ENCODE assay signal across 9 cellular contexts in genomic region chr17:29115906-29116651, GRCh38.
DNase-seq lines count a peak whose midpoint lies in the region; ATAC-seq, FAIRE-seq and TF ChIP-seq lines count a peak whose summit lies in the region.
"Had no signal": no experiment of that assay in that cellular context is flagged by ENCODE, and none has a peak within 500 bp of the region (broad histone marks: within the 10 kb centered on the region; RNA-seq: fewer than 3 reads in every experiment).

No MANE protein-coding gene starts in this region.

- TF ChIP-seq EP300 in K562 (IDR thresholded peaks at IDR 0.05; ENCODE audit: low read length), result no peak

- TF ChIP-seq POLR2A in K562 (conservative IDR thresholded peaks at IDR 0.05), result no peak

- intact Hi-C loops in K562 (cut with micrococcal nuclease), result loop anchor here (10.0 kb wide), 1 partner anchor 391 kb away; the partner anchor contains the start of genes NEK8 and TLCD1

- no peak overlapping the region for H2AFZ ChIP-seq in Loucy (ENCODE audit: low read length)
- no peak overlapping the region for H2AFZ ChIP-seq in K562 (ENCODE audit: low read depth, low read length)
- H2AFZ ChIP-seq in mesenchymal stem cell (ENCODE audit: low read depth, low read length), result no peak overlapping the region

- no peak overlapping the region for H2BK12ac ChIP-seq in mesenchymal stem cell (ENCODE audit: low read length in 2 of 2)

- H3K79me1 ChIP-seq in mesenchymal stem cell (replicated peaks; ENCODE audit: low read length, poor library complexity, severe bottlenecking), result peaks cover 5% of the 10 kb centered on the region

- 0 out of 2 replicates have a peak, but pooled peaks cover 4% of the 10 kb centered on the region for H3F3A ChIP-seq in Loucy (ENCODE audit: low read depth)

- H3K9me3 ChIP-seq in Loucy (ENCODE audit: insufficient read depth, low read depth, low read length) (no peaks in the 10 kb centered on the region), SK-N-MC (ENCODE audit: low read depth, low read length) (no peaks in the 10 kb centered on the region), K562 (replicated peaks; ENCODE audit: control insufficient read depth, insufficient read depth, low read depth, low read length) (no peaks in the 10 kb centered on the region), mesenchymal stem cell (ENCODE audit: control insufficient read depth, low read length) (no peaks in the 10 kb centered on the region)

- in situ Hi-C loops in K562 (cut with MboI), result no loop called here

- no peak overlapping the region for H2BK15ac ChIP-seq in mesenchymal stem cell (ENCODE audit: low read depth, poor library complexity, severe bottlenecking)

- H3K4me1 ChIP-seq in Loucy (ENCODE audit: insufficient read depth, low read length, poor library complexity, severe bottlenecking) (no peaks in the 10 kb centered on the region), K562 (replicated peaks in 1 of 2; ENCODE audit: control insufficient read depth in 2 of 2, insufficient read depth in 2 of 2, low read length in 2 of 2) (peaks cover 10 to 18% of the 10 kb centered on the region in 2 experiments; a peak in 4 of 5 replicates), mesenchymal stem cell (ENCODE audit: control insufficient read depth, insufficient read depth, low read depth, low read length) (peaks cover 51% of the 10 kb centered on the region)

- H3K79me2 ChIP-seq in Loucy (ENCODE audit: insufficient read depth, low read length), result no peaks in the 10 kb centered on the region; the same call in 1 of the 2 replicates
- H3K79me2 ChIP-seq in K562 (ENCODE audit: control insufficient read depth, insufficient read depth, low read length), result no peaks in the 10 kb centered on the region

- peak; percentile 82 for FAIRE-seq in K562 (lab: Jason Lieb, UNC)

- H3K27ac ChIP-seq in SK-N-MC (no peak overlapping the region), K562 (ENCODE audit: extremely low read depth, low read depth, low read length) (no peak overlapping the region; the same call in 2 of the 3 replicates), mesenchymal stem cell (ENCODE audit: low read length, poor library complexity, severe bottlenecking) (no peak overlapping the region)
- H3K27ac ChIP-seq: skin epidermis had no signal

- H2BK5ac ChIP-seq in mesenchymal stem cell (ENCODE audit: low read depth, low read length, poor library complexity, severe bottlenecking), result no peak overlapping the region

- ATAC-seq in K562 (peak; percentile 42; the same call in 2 of the 3 replicates), HG03097 (IDR thresholded peaks at IDR 0.05; ENCODE audit: low FRiP score, unreplicated experiment) (no peak), HG03139 (IDR thresholded peaks at IDR 0.05; ENCODE audit: unreplicated experiment) (no peak)

- no peak overlapping the region for H4K91ac ChIP-seq in mesenchymal stem cell (ENCODE audit: low read length)

- H3K4ac ChIP-seq in mesenchymal stem cell (ENCODE audit: low read depth in 1 of 2, low read length in 2 of 2), result no peak overlapping the region

- no peak overlapping the region for H3K23ac ChIP-seq in mesenchymal stem cell (ENCODE audit: low read length in 2 of 2)

- peaks cover 9% of the 10 kb centered on the region for H3K9me1 ChIP-seq in K562 (ENCODE audit: control insufficient read depth, insufficient read depth, low read length)

- TF ChIP-seq CTCF in Loucy (conservative IDR thresholded peaks at IDR 0.05; ENCODE audit: low read length) (peak; percentile 74), K562 (IDR thresholded peaks at IDR 0.05 in 2 of 3, conservative IDR thresholded peaks at IDR 0.05 in 1 of 3; ENCODE audit: insufficient read depth in 2 of 3, low read depth in 1 of 3, low read length in 3 of 3) (peak; percentile 48 to 63 (median 58))

- CTCF ChIA-PET in K562 (lab: Yijun Ruan, JAX; ENCODE audit: low intra/inter-chr PET ratio), result interaction anchor here (0.6 to 3.0 kb wide), 4 partner anchors 93 to 431 kb away, joined by 3 to 22 read pairs (median 4); no protein-coding TSS in a partner anchor

- no peak overlapping the region for H3K18ac ChIP-seq in mesenchymal stem cell (ENCODE audit: low read depth in 1 of 2, low read length in 2 of 2)

- no TSS peak for BruUV-seq in K562 (replicated peaks; lab: Mats Ljungman, UMichigan)

- peaks cover 94% of the 10 kb centered on the region; the same call in 1 of the 2 replicates for H3K36me3 ChIP-seq in Loucy (ENCODE audit: insufficient read depth, low read length)
- H3K36me3 ChIP-seq in SK-N-MC (ENCODE audit: insufficient read depth, low read length), result no peaks in the 10 kb centered on the region
- peaks cover 78% of the 10 kb centered on the region; the same call in 2 of the 3 replicates for H3K36me3 ChIP-seq in K562 (ENCODE audit: control insufficient read depth, insufficient read depth, low read length)
- H3K36me3 ChIP-seq in mesenchymal stem cell (ENCODE audit: control insufficient read depth in 1 of 2, insufficient read depth in 2 of 2, low read depth in 1 of 2, low read length in 2 of 2), result peaks cover 69 to 72% of the 10 kb centered on the region in 2 experiments

- 42% methylated on average over 14 of the region's 15 CpGs for WGBS in K562 (ENCODE audit: insufficient coverage, low coverage, missing lambda C conversion rate)
- 50% methylated on average over 13 of the region's 15 CpGs for WGBS in mesenchymal stem cell

- no peaks in the 10 kb centered on the region for H3K27me3 ChIP-seq in Loucy (ENCODE audit: insufficient read depth, low read length, poor library complexity, severe bottlenecking)
- no peaks in the 10 kb centered on the region for H3K27me3 ChIP-seq in K562 (ENCODE audit: control insufficient read depth in 2 of 2, insufficient read depth in 2 of 2, low read length in 2 of 2)
- no peaks in the 10 kb centered on the region for H3K27me3 ChIP-seq in mesenchymal stem cell (ENCODE audit: control insufficient read depth in 1 of 2, insufficient read depth in 1 of 2, low read length in 2 of 2)

- H4K20me1 ChIP-seq in Loucy (ENCODE audit: insufficient read depth, low read length, poor library complexity, severe bottlenecking), result peaks cover 47% of the 10 kb centered on the region
- H4K20me1 ChIP-seq in K562 (replicated peaks; ENCODE audit: control insufficient read depth, insufficient read depth, low read length), result peaks cover 25% of the 10 kb centered on the region; the same call in 1 of the 2 replicates

- DNase-seq in Daoy (ENCODE audit: low read depth) (peak; percentile 70), SK-N-MC (ENCODE audit: low read depth, low spot score) (peak; percentile 16), K562 (ENCODE audit: extremely low read depth in 1 of 4, low spot score in 3 of 4) (peak; percentile 50 to 79 (median 66)), mesenchymal stem cell (peak; percentile 69), superior temporal gyrus (ENCODE audit: extremely low spot score) (no peak)

- H3K4me2 ChIP-seq in Loucy (ENCODE audit: low read depth, low read length, poor library complexity, severe bottlenecking) (no peak overlapping the region), K562 (ENCODE audit: insufficient read depth, low read length) (no peak overlapping the region; the same call in 1 of the 2 replicates), mesenchymal stem cell (ENCODE audit: low read length, poor library complexity, severe bottlenecking) (no peak overlapping the region)

- no peak for TF ChIP-seq RAD21 in K562 (CRISPR knock-in tag; conservative IDR thresholded peaks at IDR 0.05 in 1 of 2, IDR thresholded peaks at IDR 0.05 in 1 of 2)

- no peak overlapping the region for H2BK120ac ChIP-seq in mesenchymal stem cell (ENCODE audit: low read depth, low read length)

- H3K9ac ChIP-seq in Loucy (ENCODE audit: low read depth, low read length, poor library complexity, severe bottlenecking) (no peak overlapping the region), SK-N-MC (ENCODE audit: insufficient read length) (no peak overlapping the region), K562 (ENCODE audit: insufficient read depth in 1 of 2, low read depth in 2 of 2, low read length in 2 of 2) (no peak overlapping the region), mesenchymal stem cell (ENCODE audit: low read length) (no peak overlapping the region)

- no peak overlapping the region for H2AK5ac ChIP-seq in mesenchymal stem cell (ENCODE audit: low read length, severe bottlenecking)

- no peaks in the 10 kb centered on the region for H3K9me2 ChIP-seq in Loucy (replicated peaks; ENCODE audit: low read depth, low read length)

- no peak overlapping the region for H3K4me3 ChIP-seq in Loucy (ENCODE audit: low read length, poor library complexity, severe bottlenecking)
- no peak overlapping the region for H3K4me3 ChIP-seq in SK-N-MC
- H3K4me3 ChIP-seq in K562, result no peak overlapping the region
- no peak overlapping the region for H3K4me3 ChIP-seq in mesenchymal stem cell (ENCODE audit: insufficient read depth in 1 of 2, low read depth in 1 of 2, low read length in 2 of 2)
- H3K4me3 ChIP-seq: skin epidermis had no signal

- H3K14ac ChIP-seq in mesenchymal stem cell (ENCODE audit: low read length in 2 of 2), result no peak overlapping the region

- H4K8ac ChIP-seq in mesenchymal stem cell (ENCODE audit: low read length), result no peak overlapping the region

- POLR2A ChIA-PET in K562 (lab: Yijun Ruan, JAX), result interaction anchor here (0.6 to 1.6 kb wide), 7 partner anchors 15 to 165 kb away, joined by 3 to 6 read pairs (median 3); partner anchors contain the start of gene PHF12

TF ChIP-seq in K562, 482 proteins besides CTCF, POLR2A, EP300 and RAD21:
- no peak for TF ChIP-seq PHB2 (IDR thresholded peaks at IDR 0.05; ENCODE audit: low read depth)
- 0 out of 2 replicates have a peak, but pooled peaks have one; percentile 8 for TF ChIP-seq SMC3 (conservative IDR thresholded peaks at IDR 0.05; ENCODE audit: insufficient read depth, low read depth, low read length)
- 0 out of 2 replicates have a peak, but pooled peaks have one; percentile 15 for TF ChIP-seq ZNF740 (CRISPR knock-in tag; IDR thresholded peaks at IDR 0.05)
- TF ChIP-seq ZNF740 (tag; IDR thresholded peaks at IDR 0.05), result no peak
- TF ChIP-seq HOXB6 (CRISPR knock-in tag; IDR thresholded peaks at IDR 0.05; ENCODE audit: borderline replicate concordance), result no peak
- TF ChIP-seq NFE2 (IDR thresholded peaks at IDR 0.05; ENCODE audit: low read depth), result peak; percentile 66
TF ChIP-seq in K562: peak in this region for 3.
